In genomic region chr10:114279289-114279688, GRCh38 we compare ENCODE assay signal across 32 cellular contexts. TPM values are rescaled to one million over a fixed set of nuclear protein-coding genes. Genes with fewer than 3 reads are reported as not detected.
"Had no signal": no experiment of that assay in that cellular context is flagged by ENCODE, and none has a peak within 500 bp of the region (broad histone marks: within the 10 kb centered on the region; RNA-seq: fewer than 3 reads in every experiment).

No MANE protein-coding gene starts in this region.

- H3K4me1 Mint-ChIP-seq: brain had no signal

- H3K36me3 Mint-ChIP-seq: activated naive CD8-positive, alpha-beta T cell; brain had no signal

- DNase-seq: activated CD4-positive, alpha-beta T cell treated with anti-CD3 and anti-CD28 coated beads for 4 hours; activated CD4-positive, alpha-beta T cell treated with anti-CD3 and anti-CD28 coated beads, Interleukin-2, amount 50 U/mL, for 4 hours; activated CD8-positive, alpha-beta memory T cell treated with anti-CD3 and anti-CD28 coated beads, Interleukin-2, amount 50 U/mL, for 48 hours; activated CD8-positive, alpha-beta T cell treated with anti-CD3 and anti-CD28 coated beads, Interleukin-2, amount 10 ng/mL, durations not matched to agents 7 days and 5 days; activated gamma-delta T cell; activated naive CD4-positive, alpha-beta T cell treated with anti-CD3 and anti-CD28 coated beads for 36 hours; activated T-cell treated with anti-CD3 and anti-CD28 coated beads, Interleukin-2, amount 50 U/mL, for 1 hour; amygdala; KG1; NCI-H1048; NCI-H1930; NCI-H2107; NCI-H2171 treated with DMSO at 0.1 percent for 48 hours; NCI-H226; NCI-H526; NCI-H82; NK-92 treated with Interleukin-12 subunit alpha and Interleukin-12 subunit beta, amount 100 ng/mL, for 24 hours; OCI-M1; RPMI8226; SW 1271 had no signal

- ATAC-seq: activated CD4-positive, CD25-positive, alpha-beta regulatory T cell treated with anti-CD3 and anti-CD28 coated beads, Interleukin-2, amount 50 U/mL, for 24 hours; activated CD8-positive, alpha-beta T cell treated with anti-CD3 and anti-CD28 coated beads, Interleukin-2, amount 10 ng/mL, durations not matched to agents 7 days and 5 days; Right ventricle myocardium inferior had no signal

- H3K27ac ChIP-seq: SK-N-MC had no signal

- H3K4me3 ChIP-seq: SK-N-MC had no signal

- H3K4me3 Mint-ChIP-seq: activated CD8-positive, alpha-beta T cell treated with anti-CD3 and anti-CD28 coated beads, Interleukin-2, amount 10 ng/mL, durations not matched to agents 7 days and 5 days; activated naive CD4-positive, alpha-beta T cell treated with anti-CD3 and anti-CD28 coated beads for 36 hours; activated naive CD8-positive, alpha-beta T cell; activated T-helper 1 cell treated with anti-CD3 and anti-CD28 coated beads, Interleukin-12 subunit alpha, Interleukin-12 subunit beta, Interleukin-2, Interleukin-4 antibody, amounts not matched to agents 30 ng/mL and 10 ng/mL and 1 ng/mL, durations not matched to agents 14 hours and 24 hours and 36 hours; brain; IgD-negative memory B cell; T-helper 2 cell treated with Interferon-gamma antibody and Interleukin-4, amounts not matched to agents 5 μg/mL and 100 μg/mL, for 36 hours had no signal

- H3K27ac Mint-ChIP-seq: activated CD8-positive, alpha-beta T cell treated with anti-CD3 and anti-CD28 coated beads, Interleukin-2, amount 10 ng/mL, durations not matched to agents 7 days and 5 days; activated naive CD4-positive, alpha-beta T cell treated with anti-CD3 and anti-CD28 coated beads for 36 hours; activated naive CD8-positive, alpha-beta T cell; activated T-helper 1 cell treated with anti-CD3 and anti-CD28 coated beads, Interleukin-12 subunit alpha, Interleukin-12 subunit beta, Interleukin-2, Interleukin-4 antibody, amounts not matched to agents 30 ng/mL and 10 ng/mL and 1 ng/mL, durations not matched to agents 14 hours and 24 hours and 36 hours; brain; IgD-negative memory B cell; T-helper 2 cell treated with Interferon-gamma antibody and Interleukin-4, amounts not matched to agents 5 μg/mL and 100 μg/mL, for 36 hours had no signal

- H3K27me3 Mint-ChIP-seq: activated naive CD8-positive, alpha-beta T cell had no signal

- H3K9me3 Mint-ChIP-seq: activated naive CD4-positive, alpha-beta T cell treated with anti-CD3 and anti-CD28 coated beads for 36 hours; activated T-helper 1 cell treated with anti-CD3 and anti-CD28 coated beads, Interleukin-12 subunit alpha, Interleukin-12 subunit beta, Interleukin-2, Interleukin-4 antibody, amounts not matched to agents 30 ng/mL and 10 ng/mL and 1 ng/mL, durations not matched to agents 14 hours and 24 hours and 36 hours; brain; IgD-negative memory B cell; T-helper 2 cell treated with Interferon-gamma antibody and Interleukin-4, amounts not matched to agents 5 μg/mL and 100 μg/mL, for 36 hours had no signal

RNA-seq across cellular contexts. Expression of gene VWA2, which starts 40.2 kb away (rescaled TPM):
- total RNA-seq: activated CD8-positive, alpha-beta T cell treated with anti-CD3 and anti-CD28 coated beads, Interleukin-2, amount 10 ng/mL, durations not matched to agents 7 days and 5 days; activated naive CD4-positive, alpha-beta T cell treated with anti-CD3 and anti-CD28 coated beads for 36 hours; activated T-helper 1 cell treated with anti-CD3 and anti-CD28 coated beads, Interleukin-12 subunit alpha, Interleukin-12 subunit beta, Interleukin-2, Interleukin-4 antibody, amounts not matched to agents 30 ng/mL and 10 ng/mL and 1 ng/mL, durations not matched to agents 14 hours and 24 hours and 36 hours; LHCN-M2; M059J; NCI-H460; Right ventricle myocardium inferior; T-helper 1 cell treated with Interleukin-12 subunit alpha and Interleukin-12 subunit beta and Interleukin-4 antibody, amounts not matched to agents 30 ng/mL and 1 ng/mL, for 36 hours had no signal
- polyA plus RNA-seq: IgD-negative memory B cell had no signal
